ENCODE assay signal across 1 cellular context in genomic region chr6:110979565-110980096, GRCh38.
TF ChIP-seq lines count a peak whose summit lies in the region.

No MANE protein-coding gene starts in this region.

TF ChIP-seq in HepG2, 621 proteins besides CTCF, POLR2A, EP300 and RAD21:
- TF ChIP-seq CAMTA2 (CRISPR knock-in tag; IDR thresholded peaks at IDR 0.05; ENCODE audit: borderline replicate concordance) = no peak
- TF ChIP-seq FOXP1 (IDR thresholded peaks at IDR 0.05) = no peak
- no peak for TF ChIP-seq FOXP1 (CRISPR knock-in tag; IDR thresholded peaks at IDR 0.05)
- TF ChIP-seq THRA (CRISPR knock-in tag; IDR thresholded peaks at IDR 0.05; ENCODE audit: borderline replicate concordance) = no peak
- TF ChIP-seq NAIF1 (CRISPR knock-in tag; IDR thresholded peaks at IDR 0.05; ENCODE audit: borderline replicate concordance) = no peak
- TF ChIP-seq SYNCRIP (IDR thresholded peaks at IDR 0.05; ENCODE audit: insufficient read depth, low read depth, low read length) = no peak
- TF ChIP-seq ZFP41 (CRISPR knock-in tag; IDR thresholded peaks at IDR 0.05; ENCODE audit: borderline replicate concordance) = no peak
- TF ChIP-seq, protein P1, sequence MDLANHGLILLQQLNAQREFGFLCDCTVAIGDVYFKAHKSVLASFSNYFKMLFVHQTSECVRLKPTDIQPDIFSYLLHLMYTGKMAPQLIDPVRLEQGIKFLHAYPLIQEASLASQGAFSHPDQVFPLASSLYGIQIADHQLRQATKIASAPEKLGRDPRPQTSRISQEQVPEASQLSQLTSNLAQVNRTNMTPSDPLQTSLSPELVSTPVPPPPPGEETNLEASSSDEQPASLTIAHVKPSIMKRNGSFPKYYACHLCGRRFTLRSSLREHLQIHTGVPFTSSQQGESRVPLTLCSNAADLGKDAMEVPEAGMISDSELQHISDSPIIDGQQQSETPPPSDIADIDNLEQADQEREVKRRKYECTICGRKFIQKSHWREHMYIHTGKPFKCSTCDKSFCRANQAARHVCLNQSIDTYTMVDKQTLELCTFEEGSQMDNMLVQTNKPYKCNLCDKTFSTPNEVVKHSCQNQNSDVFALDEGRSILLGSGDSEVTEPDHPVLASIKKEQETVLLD (CRISPR knock-in tag; IDR thresholded peaks at IDR 0.05; ENCODE audit: low read depth) = no peak
- TF ChIP-seq PLRG1 (conservative IDR thresholded peaks at IDR 0.05) = no peak
- no peak for TF ChIP-seq PBX2 (CRISPR knock-in tag; IDR thresholded peaks at IDR 0.05)
- no peak for TF ChIP-seq ZNF644 (CRISPR knock-in tag; IDR thresholded peaks at IDR 0.05; ENCODE audit: low read depth)
- TF ChIP-seq MYC (CRISPR knock-in tag; IDR thresholded peaks at IDR 0.05; ENCODE audit: borderline replicate concordance) = no peak
- TF ChIP-seq GATAD1 (CRISPR knock-in tag; IDR thresholded peaks at IDR 0.05) = no peak
- TF ChIP-seq ZSCAN9 (CRISPR knock-in tag; IDR thresholded peaks at IDR 0.05; ENCODE audit: borderline replicate concordance) = no peak
- no peak for TF ChIP-seq KDM2A (CRISPR knock-in tag; IDR thresholded peaks at IDR 0.05; ENCODE audit: borderline replicate concordance, low read depth)
TF ChIP-seq in HepG2: peak in this region for 0.
